8 cellular contexts compared by ENCODE assay signal in the genomic region with DNA sequence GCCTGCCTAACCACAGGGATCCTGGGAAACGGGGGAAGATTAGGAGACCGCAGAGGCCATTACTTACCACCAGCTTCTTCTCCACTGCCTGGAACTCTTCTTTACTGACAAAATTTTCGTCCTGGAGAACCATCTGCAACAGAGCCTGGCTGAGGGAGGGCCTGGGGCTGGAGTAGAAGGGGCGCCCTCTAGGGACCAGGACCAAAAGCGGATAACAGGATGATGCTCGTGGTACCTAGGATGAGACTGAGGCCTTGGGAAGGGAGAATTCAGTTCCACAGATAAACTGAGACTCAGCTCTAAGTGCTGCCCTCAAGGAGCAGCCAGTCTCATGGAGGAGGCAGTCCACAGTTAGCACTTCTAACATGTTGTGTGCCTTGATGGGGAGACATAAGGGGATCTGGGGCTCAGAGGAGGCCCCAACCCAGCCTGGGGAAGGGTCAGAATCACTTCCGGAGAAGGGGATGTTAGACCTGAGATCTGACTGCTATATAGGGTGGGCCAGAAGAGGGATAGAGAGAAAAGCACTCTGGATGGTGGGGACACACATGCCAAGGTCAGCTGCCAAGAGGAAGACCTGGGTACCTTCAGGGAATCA. TPM values are rescaled to one million over a fixed set of nuclear protein-coding genes. Genes with fewer than 3 reads are reported as not detected.
DNase-seq lines count a peak whose midpoint lies in the region; ATAC-seq, FAIRE-seq and TF ChIP-seq lines count a peak whose summit lies in the region.

No MANE protein-coding gene starts in this region.

- in situ Hi-C loops in HepG2 (cut with HindIII; ENCODE audit: extremely low pct_ligation_motif_present, low pct_unique_long_range_greater_than_20kb): no loop called here

- H3K79me2 ChIP-seq in HepG2 (ENCODE audit: insufficient read depth, low read length): peaks cover 2% of the 10 kb centered on the region

- no peaks in the 10 kb centered on the region for H3K9me3 ChIP-seq in HepG2 (ENCODE audit: low read length)

- CTCF ChIA-PET in HepG2 (lab: Yijun Ruan, JAX; ENCODE audit: low intra/inter-chr PET ratio, low total read pairs): interaction anchor here (1.6 kb wide), 1 partner anchor 17 kb away, joined by 6 read pairs; no protein-coding TSS in a partner anchor

- ATAC-seq in activated T-helper 17 cell treated with anti-CD3 and anti-CD28 coated beads, Interleukin-2, amount 50 U/mL, for 72 hours (replicated peaks): no peak
- ATAC-seq in HepG2: peak; percentile 46
- ATAC-seq in HG03039 (IDR thresholded peaks at IDR 0.05; ENCODE audit: unreplicated experiment): no peak
- no peak for ATAC-seq in GM19463 (IDR thresholded peaks at IDR 0.05; ENCODE audit: unreplicated experiment)

- peaks cover 34% of the 10 kb centered on the region for H3K4me1 Mint-ChIP-seq in activated T-helper 17 cell treated with anti-CD3 and anti-CD28 coated beads, Interleukin-2, amount 50 U/mL, for 72 hours

- peak overlapping the region; percentile 96 for H3K27ac Mint-ChIP-seq in activated T-helper 17 cell treated with anti-CD3 and anti-CD28 coated beads, Interleukin-2, amount 50 U/mL, for 72 hours

- H3K4me3 Mint-ChIP-seq in activated T-helper 17 cell treated with anti-CD3 and anti-CD28 coated beads, Interleukin-2, amount 50 U/mL, for 72 hours: peak overlapping the region; percentile 87

- peaks cover 45% of the 10 kb centered on the region for H3K4me1 ChIP-seq in HepG2 (ENCODE audit: insufficient read depth, low read length)

- no peak for TF ChIP-seq EP300 in Ishikawa (IDR thresholded peaks at IDR 0.05; ENCODE audit: borderline replicate concordance)
- TF ChIP-seq EP300 in HepG2 (IDR thresholded peaks at IDR 0.05; ENCODE audit: low read depth in 2 of 2, low read length in 2 of 2): no peak
- no peak for TF ChIP-seq EP300 in HepG2 (CRISPR knock-in tag; IDR thresholded peaks at IDR 0.05; ENCODE audit: borderline replicate concordance)

- no TSS peak for BruUV-seq in HepG2 (replicated peaks; lab: Mats Ljungman, UMichigan)

- TF ChIP-seq POLR2A in HepG2 (IDR thresholded peaks at IDR 0.05; ENCODE audit: insufficient read depth in 1 of 2, low read depth in 2 of 2, low read length in 2 of 2): no peak

- TF ChIP-seq RAD21 in Ishikawa (IDR thresholded peaks at IDR 0.05; ENCODE audit: low read depth) (peak; percentile 74), HepG2 (CRISPR knock-in tag; IDR thresholded peaks at IDR 0.05) (0 out of 2 replicates have a peak, but pooled peaks have one; percentile 13)

- H3K4me3 ChIP-seq in HepG2 (replicated peaks in 1 of 3; ENCODE audit: insufficient read depth in 1 of 3, low read depth in 2 of 3, low read length in 3 of 3): no peak overlapping the region

- H3K27me3 Mint-ChIP-seq in activated T-helper 17 cell treated with anti-CD3 and anti-CD28 coated beads, Interleukin-2, amount 50 U/mL, for 72 hours: no peaks in the 10 kb centered on the region

- WGBS in HepG2 (ENCODE audit: low lambda C conversion rate): 47% methylated on average over 7 of the region's 7 CpGs

- H3K36me3 ChIP-seq in HepG2 (replicated peaks in 1 of 2; ENCODE audit: control insufficient read depth in 1 of 2, insufficient read depth in 2 of 2, low read length in 2 of 2): no peaks in the 10 kb centered on the region; a peak in 2 of 5 replicates

- FAIRE-seq in HepG2 (lab: Jason Lieb, UNC): peak; percentile 15

- no peaks in the 10 kb centered on the region; the same call in 1 of the 2 replicates for H4K20me1 ChIP-seq in HepG2 (ENCODE audit: insufficient read depth, low read length)

- H3K36me3 Mint-ChIP-seq in activated T-helper 17 cell treated with anti-CD3 and anti-CD28 coated beads, Interleukin-2, amount 50 U/mL, for 72 hours (ENCODE audit: low read depth): peaks cover 14% of the 10 kb centered on the region

- peak overlapping the region; percentile 99 for H3K4me2 ChIP-seq in HepG2 (ENCODE audit: low read depth, low read length)

- H3K27ac ChIP-seq in HepG2 (ENCODE audit: extremely low read length, insufficient read depth, low read length): no peak overlapping the region

- no peak overlapping the region for H2AFZ ChIP-seq in HepG2 (ENCODE audit: low read length)

- no peak overlapping the region; the same call in 1 of the 2 replicates for H3K9ac ChIP-seq in HepG2 (ENCODE audit: insufficient read depth, low read depth, low read length)

- intact Hi-C loops in HepG2 (cut with micrococcal nuclease; ENCODE audit: unreplicated experiment): loop anchor here (2.0 kb wide), 1 partner anchor 18 kb away; no protein-coding TSS in a partner anchor

- peak; percentile 78 for TF ChIP-seq CTCF in HepG2 (CRISPR knock-in tag; IDR thresholded peaks at IDR 0.05)

- DNase-seq in DMS53 treated with DMSO at 0.1 percent for 48 hours (lab: John Stamatoyannopoulos, UW; ENCODE audit: unreplicated experiment) (peak; percentile 15), HepG2 (ENCODE audit: low spot score) (peak; percentile 49), NCI-H2081 (lab: John Stamatoyannopoulos, UW) (no peak), anterior cingulate cortex (lab: John Stamatoyannopoulos, UW) (no peak)

- no peaks in the 10 kb centered on the region for H3K27me3 ChIP-seq in HepG2 (ENCODE audit: control insufficient read depth in 1 of 2, insufficient read depth in 2 of 2, low read length in 2 of 2)

- H3K9me3 Mint-ChIP-seq in activated T-helper 17 cell treated with anti-CD3 and anti-CD28 coated beads, Interleukin-2, amount 50 U/mL, for 72 hours: no peaks in the 10 kb centered on the region

- POLR2A ChIA-PET in HepG2 (lab: Yijun Ruan, JAX): interaction anchor here (0.8 to 1.3 kb wide), 5 partner anchors 8 to 36 kb away, joined by 3 to 4 read pairs (median 3); partner anchors contain the start of gene SLC23A1

RNA-seq across cellular contexts. Expression of gene SPATA24, which starts 1.2 kb away (rescaled TPM):
- 1 to 10 TPM; 5.6 to 9.2 TPM for total RNA-seq in activated T-helper 17 cell treated with anti-CD3 and anti-CD28 coated beads, Interleukin-2, amount 50 U/mL, for 72 hours
- 11.1 and 13.0 TPM in 2 replicates for total RNA-seq in HepG2 (2016; rRNA removed; fragmentation: Illumina TruSeq; extraction: Trizol)
- 6.2 and 6.8 TPM in 2 replicates for total RNA-seq in HepG2 (2016; cell fraction: cytosol; rRNA removed; fragmentation: Illumina TruSeq; extraction: Trizol; ENCODE audit: low read depth)
- 10.6 and 12.4 TPM in 2 replicates for total RNA-seq in HepG2 (2016; cell fraction: insoluble cytoplasmic fraction; rRNA removed; fragmentation: Illumina TruSeq; extraction: Trizol)
- 7.9 and 8.2 TPM in 2 replicates for total RNA-seq in HepG2 (2016; cell fraction: membrane; rRNA removed; fragmentation: Illumina TruSeq; extraction: Trizol)
- 8.6 and 10.2 TPM in 2 replicates for total RNA-seq in HepG2 (2016; cell fraction: nucleus; rRNA removed; fragmentation: Illumina TruSeq; extraction: Trizol)
- polyA plus RNA-seq in HepG2 (2011; rRNA removed): 6.0 and 8.5 TPM in 2 replicates
- polyA plus RNA-seq in HepG2 (2011; cell fraction: cytosol; rRNA removed): 5.7 and 6.1 TPM in 2 replicates
- polyA plus RNA-seq in HepG2 (2011; cell fraction: nucleus; rRNA removed): 12.2 and 14.9 TPM in 2 replicates
- 14.6 and 18.0 TPM in 2 replicates for polyA plus RNA-seq in HepG2 (2012)
- 6.8 and 7.1 TPM in 2 replicates for polyA plus RNA-seq in HepG2 (2016; cell fraction: cytosol; fragmentation: Illumina TruSeq; extraction: Trizol; ENCODE audit: low read depth)
- polyA plus RNA-seq in HepG2 (2016; cell fraction: insoluble cytoplasmic fraction; fragmentation: Illumina TruSeq; extraction: Trizol; ENCODE audit: low read depth): 12.2 and 14.9 TPM in 2 replicates
- 5.6 and 5.7 TPM in 2 replicates for polyA plus RNA-seq in HepG2 (2016; cell fraction: membrane; fragmentation: Illumina TruSeq; extraction: Trizol; ENCODE audit: low read depth)
- 7.6 and 11.7 TPM in 2 replicates for polyA plus RNA-seq in HepG2 (2016; cell fraction: nucleus; fragmentation: Illumina TruSeq; extraction: Trizol; ENCODE audit: insufficient read depth, low read depth)
- 3.8 and 5.0 TPM in 2 replicates for polyA minus RNA-seq in HepG2 (2011; rRNA and poly(A)+ RNA removed; ENCODE audit: low replicate concordance)
- 3.3 and 4.6 TPM in 2 replicates for polyA minus RNA-seq in HepG2 (2011; cell fraction: cytosol; rRNA and poly(A)+ RNA removed)
- 10.6 and 14.0 TPM in 2 replicates for polyA minus RNA-seq in HepG2 (2011; cell fraction: nucleus; rRNA and poly(A)+ RNA removed)

RNA-seq across cellular contexts. Expression of gene PROB1, which starts 7.8 kb away (rescaled TPM):
- 1 to 10 TPM; 4.7 to 6.4 TPM for total RNA-seq in activated T-helper 17 cell treated with anti-CD3 and anti-CD28 coated beads, Interleukin-2, amount 50 U/mL, for 72 hours
- total RNA-seq in HepG2 (2016; rRNA removed; fragmentation: Illumina TruSeq; extraction: Trizol): 0.28 and 0.69 TPM in 2 replicates
- total RNA-seq in HepG2 (2016; cell fraction: cytosol; rRNA removed; fragmentation: Illumina TruSeq; extraction: Trizol; ENCODE audit: low read depth): not detected in 2 replicates
- total RNA-seq in HepG2 (2016; cell fraction: insoluble cytoplasmic fraction; rRNA removed; fragmentation: Illumina TruSeq; extraction: Trizol): 0.18 and 0.63 TPM in 2 replicates
- total RNA-seq in HepG2 (2016; cell fraction: membrane; rRNA removed; fragmentation: Illumina TruSeq; extraction: Trizol): 0.09 and 0.10 TPM in 2 replicates
- 0.72 and 0.96 TPM in 2 replicates for total RNA-seq in HepG2 (2016; cell fraction: nucleus; rRNA removed; fragmentation: Illumina TruSeq; extraction: Trizol)
- 1.1 and 1.9 TPM in 2 replicates for polyA plus RNA-seq in HepG2 (2011; rRNA removed)
- polyA plus RNA-seq in HepG2 (2011; cell fraction: cytosol; rRNA removed): 0.81 and 0.99 TPM in 2 replicates
- 10.6 and 11.1 TPM in 2 replicates for polyA plus RNA-seq in HepG2 (2011; cell fraction: nucleus; rRNA removed)
- 1.7 and 2.2 TPM in 2 replicates for polyA plus RNA-seq in HepG2 (2012)
- 0.06 and 0.07 TPM in 2 replicates for polyA plus RNA-seq in HepG2 (2016; cell fraction: cytosol; fragmentation: Illumina TruSeq; extraction: Trizol; ENCODE audit: low read depth)
- 0.14 and 0.29 TPM in 2 replicates for polyA plus RNA-seq in HepG2 (2016; cell fraction: insoluble cytoplasmic fraction; fragmentation: Illumina TruSeq; extraction: Trizol; ENCODE audit: low read depth)
- polyA plus RNA-seq in HepG2 (2016; cell fraction: membrane; fragmentation: Illumina TruSeq; extraction: Trizol; ENCODE audit: low read depth): 0.06 and 0.14 TPM in 2 replicates
- polyA plus RNA-seq in HepG2 (2016; cell fraction: nucleus; fragmentation: Illumina TruSeq; extraction: Trizol; ENCODE audit: insufficient read depth, low read depth): 2.1 and 3.0 TPM in 2 replicates
- 1.1 and 1.6 TPM in 2 replicates for polyA minus RNA-seq in HepG2 (2011; rRNA and poly(A)+ RNA removed; ENCODE audit: low replicate concordance)
- polyA minus RNA-seq in HepG2 (2011; cell fraction: cytosol; rRNA and poly(A)+ RNA removed): 0.69 and 0.79 TPM in 2 replicates
- polyA minus RNA-seq in HepG2 (2011; cell fraction: nucleus; rRNA and poly(A)+ RNA removed): 2.4 and 2.6 TPM in 2 replicates

RNA-seq across cellular contexts. Expression of gene MZB1, which starts 12.9 kb away (rescaled TPM):
- 10 to 100 TPM; 39.9 to 55.2 TPM for total RNA-seq in activated T-helper 17 cell treated with anti-CD3 and anti-CD28 coated beads, Interleukin-2, amount 50 U/mL, for 72 hours
- 0.27 and 0.31 TPM in 2 replicates for total RNA-seq in HepG2 (2016; rRNA removed; fragmentation: Illumina TruSeq; extraction: Trizol)
- total RNA-seq in HepG2 (2016; cell fraction: cytosol; rRNA removed; fragmentation: Illumina TruSeq; extraction: Trizol; ENCODE audit: low read depth): 0.44 TPM in 1 of 2 replicates, not detected in the other
- total RNA-seq in HepG2 (2016; cell fraction: insoluble cytoplasmic fraction; rRNA removed; fragmentation: Illumina TruSeq; extraction: Trizol): 0.22 TPM in 1 of 2 replicates, not detected in the other
- total RNA-seq in HepG2 (2016; cell fraction: membrane; rRNA removed; fragmentation: Illumina TruSeq; extraction: Trizol): 0.34 TPM in 1 of 2 replicates, not detected in the other
- total RNA-seq in HepG2 (2016; cell fraction: nucleus; rRNA removed; fragmentation: Illumina TruSeq; extraction: Trizol): 0.47 TPM in 1 of 2 replicates, not detected in the other
- polyA plus RNA-seq in HepG2 (2011; rRNA removed): 0.35 and 0.40 TPM in 2 replicates
- 0.20 and 0.21 TPM in 2 replicates for polyA plus RNA-seq in HepG2 (2011; cell fraction: cytosol; rRNA removed)
- 1.2 and 1.6 TPM in 2 replicates for polyA plus RNA-seq in HepG2 (2011; cell fraction: nucleus; rRNA removed)
- 0.19 and 0.21 TPM in 2 replicates for polyA plus RNA-seq in HepG2 (2012)
- not detected in 2 replicates for polyA plus RNA-seq in HepG2 (2016; cell fraction: cytosol; fragmentation: Illumina TruSeq; extraction: Trizol; ENCODE audit: low read depth)
- polyA plus RNA-seq in HepG2 (2016; cell fraction: insoluble cytoplasmic fraction; fragmentation: Illumina TruSeq; extraction: Trizol; ENCODE audit: low read depth): not detected in 2 replicates
- not detected in 2 replicates for polyA plus RNA-seq in HepG2 (2016; cell fraction: membrane; fragmentation: Illumina TruSeq; extraction: Trizol; ENCODE audit: low read depth)
- not detected in 2 replicates for polyA plus RNA-seq in HepG2 (2016; cell fraction: nucleus; fragmentation: Illumina TruSeq; extraction: Trizol; ENCODE audit: insufficient read depth, low read depth)
- polyA minus RNA-seq in HepG2 (2011; rRNA and poly(A)+ RNA removed; ENCODE audit: low replicate concordance): 1.6 and 4.8 TPM in 2 replicates
- polyA minus RNA-seq in HepG2 (2011; cell fraction: cytosol; rRNA and poly(A)+ RNA removed): not detected in 2 replicates
- polyA minus RNA-seq in HepG2 (2011; cell fraction: nucleus; rRNA and poly(A)+ RNA removed): 1.0 and 3.2 TPM in 2 replicates

RNA-seq across cellular contexts. Expression of gene SLC23A1, which starts 19.6 kb away (rescaled TPM):
- 1 to 10 TPM in 1 of 2 donors, under 1 TPM in 1; 0.95 to 1.6 TPM for total RNA-seq in activated T-helper 17 cell treated with anti-CD3 and anti-CD28 coated beads, Interleukin-2, amount 50 U/mL, for 72 hours
- total RNA-seq in HepG2 (2016; rRNA removed; fragmentation: Illumina TruSeq; extraction: Trizol): 3.6 and 6.6 TPM in 2 replicates
- 7.0 and 8.2 TPM in 2 replicates for total RNA-seq in HepG2 (2016; cell fraction: cytosol; rRNA removed; fragmentation: Illumina TruSeq; extraction: Trizol; ENCODE audit: low read depth)
- total RNA-seq in HepG2 (2016; cell fraction: insoluble cytoplasmic fraction; rRNA removed; fragmentation: Illumina TruSeq; extraction: Trizol): 3.7 and 9.0 TPM in 2 replicates
- total RNA-seq in HepG2 (2016; cell fraction: membrane; rRNA removed; fragmentation: Illumina TruSeq; extraction: Trizol): 4.6 and 5.2 TPM in 2 replicates
- total RNA-seq in HepG2 (2016; cell fraction: nucleus; rRNA removed; fragmentation: Illumina TruSeq; extraction: Trizol): 5.5 and 7.9 TPM in 2 replicates
- polyA plus RNA-seq in HepG2 (2011; rRNA removed): 6.0 and 7.0 TPM in 2 replicates
- 5.9 and 7.1 TPM in 2 replicates for polyA plus RNA-seq in HepG2 (2011; cell fraction: cytosol; rRNA removed)
- polyA plus RNA-seq in HepG2 (2011; cell fraction: nucleus; rRNA removed): 24.2 and 29.4 TPM in 2 replicates
- polyA plus RNA-seq in HepG2 (2012): 6.4 and 9.0 TPM in 2 replicates
- polyA plus RNA-seq in HepG2 (2016; cell fraction: cytosol; fragmentation: Illumina TruSeq; extraction: Trizol; ENCODE audit: low read depth): 2.3 and 2.4 TPM in 2 replicates
- 4.0 and 4.3 TPM in 2 replicates for polyA plus RNA-seq in HepG2 (2016; cell fraction: insoluble cytoplasmic fraction; fragmentation: Illumina TruSeq; extraction: Trizol; ENCODE audit: low read depth)
- polyA plus RNA-seq in HepG2 (2016; cell fraction: membrane; fragmentation: Illumina TruSeq; extraction: Trizol; ENCODE audit: low read depth): 4.3 and 5.1 TPM in 2 replicates
- polyA plus RNA-seq in HepG2 (2016; cell fraction: nucleus; fragmentation: Illumina TruSeq; extraction: Trizol; ENCODE audit: insufficient read depth, low read depth): 13.5 and 13.8 TPM in 2 replicates
- 30.0 and 58.9 TPM in 2 replicates for polyA minus RNA-seq in HepG2 (2011; rRNA and poly(A)+ RNA removed; ENCODE audit: low replicate concordance)
- polyA minus RNA-seq in HepG2 (2011; cell fraction: cytosol; rRNA and poly(A)+ RNA removed): 3.8 and 7.7 TPM in 2 replicates
- 7.5 and 12.6 TPM in 2 replicates for polyA minus RNA-seq in HepG2 (2011; cell fraction: nucleus; rRNA and poly(A)+ RNA removed)

RNA-seq across cellular contexts. Expression of gene DNAJC18, which starts 36.7 kb away (rescaled TPM):
- total RNA-seq in activated T-helper 17 cell treated with anti-CD3 and anti-CD28 coated beads, Interleukin-2, amount 50 U/mL, for 72 hours: 10 to 100 TPM; 23.4 to 41.5 TPM
- 6.5 and 9.6 TPM in 2 replicates for total RNA-seq in HepG2 (2016; rRNA removed; fragmentation: Illumina TruSeq; extraction: Trizol)
- total RNA-seq in HepG2 (2016; cell fraction: cytosol; rRNA removed; fragmentation: Illumina TruSeq; extraction: Trizol; ENCODE audit: low read depth): 2.3 and 2.5 TPM in 2 replicates
- total RNA-seq in HepG2 (2016; cell fraction: insoluble cytoplasmic fraction; rRNA removed; fragmentation: Illumina TruSeq; extraction: Trizol): 5.6 and 9.2 TPM in 2 replicates
- 4.6 and 5.4 TPM in 2 replicates for total RNA-seq in HepG2 (2016; cell fraction: membrane; rRNA removed; fragmentation: Illumina TruSeq; extraction: Trizol)
- 6.0 and 8.1 TPM in 2 replicates for total RNA-seq in HepG2 (2016; cell fraction: nucleus; rRNA removed; fragmentation: Illumina TruSeq; extraction: Trizol)
- polyA plus RNA-seq in HepG2 (2011; rRNA removed): 5.7 and 6.6 TPM in 2 replicates
- 2.3 and 3.6 TPM in 2 replicates for polyA plus RNA-seq in HepG2 (2011; cell fraction: cytosol; rRNA removed)
- 1.3 and 1.6 TPM in 2 replicates for polyA plus RNA-seq in HepG2 (2011; cell fraction: nucleus; rRNA removed)
- 9.7 and 12.5 TPM in 2 replicates for polyA plus RNA-seq in HepG2 (2012)
- polyA plus RNA-seq in HepG2 (2016; cell fraction: cytosol; fragmentation: Illumina TruSeq; extraction: Trizol; ENCODE audit: low read depth): 1.6 and 4.1 TPM in 2 replicates
- polyA plus RNA-seq in HepG2 (2016; cell fraction: insoluble cytoplasmic fraction; fragmentation: Illumina TruSeq; extraction: Trizol; ENCODE audit: low read depth): 9.3 and 9.5 TPM in 2 replicates
- 4.1 and 4.4 TPM in 2 replicates for polyA plus RNA-seq in HepG2 (2016; cell fraction: membrane; fragmentation: Illumina TruSeq; extraction: Trizol; ENCODE audit: low read depth)
- polyA plus RNA-seq in HepG2 (2016; cell fraction: nucleus; fragmentation: Illumina TruSeq; extraction: Trizol; ENCODE audit: insufficient read depth, low read depth): 7.1 and 8.5 TPM in 2 replicates
- 3.3 and 4.3 TPM in 2 replicates for polyA minus RNA-seq in HepG2 (2011; rRNA and poly(A)+ RNA removed; ENCODE audit: low replicate concordance)
- 4.4 and 5.2 TPM in 2 replicates for polyA minus RNA-seq in HepG2 (2011; cell fraction: cytosol; rRNA and poly(A)+ RNA removed)
- 3.1 and 3.6 TPM in 2 replicates for polyA minus RNA-seq in HepG2 (2011; cell fraction: nucleus; rRNA and poly(A)+ RNA removed)

Comparison
In these comparisons a context has a peak if more than half of its experiments do, and no peak if none do; other contexts are left out.
1. DNase-seq: peak in DMS53 treated with DMSO at 0.1 percent for 48 hours (single experiment) and HepG2 (single experiment); none in NCI-H2081 (0 of 2) and anterior cingulate cortex (0 of 58).
2. RNA of gene MZB1, which starts 12.9 kb away (total RNA-seq): 39.9 to 55.2 TPM in activated T-helper 17 cell treated with anti-CD3 and anti-CD28 coated beads, Interleukin-2, amount 50 U/mL, for 72 hours; 0.22 to 0.47 TPM in HepG2; every median in the first group is over 10 times any median in the second.